ENCODE assay signal across 1 cellular context in the genomic region with DNA sequence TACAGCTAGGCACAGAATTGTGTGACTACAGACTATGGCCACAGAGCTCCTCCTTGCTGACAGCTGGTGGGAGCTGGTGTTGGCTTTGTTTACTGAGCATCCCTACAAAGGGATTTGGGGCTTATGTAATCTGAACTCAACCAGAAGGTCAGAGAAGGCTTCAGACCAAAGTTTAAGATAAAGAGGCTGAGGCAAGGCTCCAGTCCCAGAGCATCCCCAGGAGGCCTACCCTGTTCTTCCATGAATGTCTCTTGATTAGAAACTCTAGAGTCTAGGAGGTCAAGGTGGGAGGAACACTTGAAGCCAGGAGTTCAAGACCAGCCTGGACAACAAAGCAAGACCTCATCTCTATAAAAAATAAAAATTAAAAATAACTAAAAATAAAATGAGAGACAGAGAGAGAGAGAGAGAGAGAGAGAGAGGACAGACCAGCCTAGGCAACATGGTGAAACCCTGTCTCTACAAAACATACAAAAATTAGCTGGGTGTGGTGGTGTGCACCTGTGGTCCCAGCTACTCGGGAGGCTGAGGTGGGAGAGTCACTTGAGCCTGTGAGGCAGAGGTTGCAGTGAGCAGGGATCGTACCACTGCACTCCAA.
TF ChIP-seq lines count a peak whose summit lies in the region.

No MANE protein-coding gene starts in this region.

TF ChIP-seq in H1, 55 proteins besides CTCF, POLR2A, EP300 and RAD21:
- TF ChIP-seq CHD2 (IDR thresholded peaks at IDR 0.05; ENCODE audit: low read length) (no peak), BRCA1 (IDR thresholded peaks at IDR 0.05; ENCODE audit: low read depth, low read length) (no peak), SP2 (IDR thresholded peaks at IDR 0.05; ENCODE audit: low read length) (no peak), CBX5 (IDR thresholded peaks at IDR 0.05; ENCODE audit: low read depth, low read length) (no peak), ZNF274 (IDR thresholded peaks at IDR 0.05; ENCODE audit: borderline replicate concordance, extremely low read depth, low read length) (no peak)
